16 cellular contexts compared by ENCODE assay signal in genomic region chr15:28456476-28457395, GRCh38.
DNase-seq lines count a peak whose midpoint lies in the region; ATAC-seq and TF ChIP-seq lines count a peak whose summit lies in the region.
"Had no signal": no experiment of that assay in that cellular context is flagged by ENCODE, and none has a peak within 500 bp of the region (broad histone marks: within the 10 kb centered on the region; RNA-seq: fewer than 3 reads in every experiment).

No MANE protein-coding gene starts in this region.

- no peak for TF ChIP-seq POLR2A in spleen (IDR thresholded peaks at IDR 0.05)

- TF ChIP-seq RAD21 in SK-N-SH (IDR thresholded peaks at IDR 0.05; ENCODE audit: low read length), result no peak

- no peak overlapping the region for H3K4me2 ChIP-seq in SK-N-SH

- no peak overlapping the region for H3K9ac ChIP-seq in SK-N-SH

- H3K36me3 Mint-ChIP-seq in WTC11, result no peaks in the 10 kb centered on the region
- H3K36me3 Mint-ChIP-seq in activated T-helper 2 cell treated with anti-CD3 and anti-CD28 coated beads, Interferon-gamma antibody, Interleukin-2, Interleukin-4, amounts not matched to agents 10 μg/mL and 5 μg/mL and 100 μg/mL, durations not matched to agents 14 hours and 24 hours and 36 hours (ENCODE audit: low read depth), result no peaks in the 10 kb centered on the region

- H3K4me3 Mint-ChIP-seq in WTC11, result 0 out of 2 replicates have a peak overlapping the region, but pooled peaks have one; percentile 29
- no peak overlapping the region for H3K4me3 Mint-ChIP-seq in activated T-helper 2 cell treated with anti-CD3 and anti-CD28 coated beads, Interferon-gamma antibody, Interleukin-2, Interleukin-4, amounts not matched to agents 10 μg/mL and 5 μg/mL and 100 μg/mL, durations not matched to agents 14 hours and 24 hours and 36 hours (ENCODE audit: low read depth)
- H3K4me3 Mint-ChIP-seq: CD8-positive, alpha-beta memory T cell; dendritic cell treated with granulocyte-macrophage colony-stimulating factor and Interleukin-4, amounts not matched to agents 40 ng/mL and 50 ng/mL, for 4 days had no signal

- 36% methylated on average over 26 of the region's 30 CpGs for WGBS in SK-N-SH (ENCODE audit: low lambda C conversion rate)
- 81 to 88% (median 87%) methylated on average over 26 to 30 of the region's 30 CpGs for WGBS in spleen, 5 donors

- TF ChIP-seq CTCF in SK-N-SH (IDR thresholded peaks at IDR 0.05) (no peak), WTC11 (IDR thresholded peaks at IDR 0.05) (no peak), spleen (IDR thresholded peaks at IDR 0.05 in 8 of 11, conservative IDR thresholded peaks at IDR 0.05 in 3 of 11) (no peak)

- no peaks in the 10 kb centered on the region for H3F3A ChIP-seq in SK-N-SH (replicated peaks; ENCODE audit: insufficient read depth)

- H3K27me3 ChIP-seq in SK-N-SH (ENCODE audit: insufficient read depth), result peaks cover 22% of the 10 kb centered on the region
- H3K27me3 ChIP-seq in spleen (replicated peaks in 1 of 7), result peaks cover 0 to 40% (median 18%) of the 10 kb centered on the region in 7 donors
- H3K27me3 ChIP-seq: SJSA1 had no signal

- H3K79me2 ChIP-seq in SK-N-SH (ENCODE audit: insufficient read depth), result no peaks in the 10 kb centered on the region

- H3K36me3 ChIP-seq in SK-N-SH (replicated peaks in 1 of 2; ENCODE audit: control insufficient read depth in 1 of 2, insufficient read depth in 2 of 2, low read length in 1 of 2) (no peaks in the 10 kb centered on the region), spleen (no peaks in the 10 kb centered on the region)
- H3K36me3 ChIP-seq: SJSA1, stomach had no signal

- ATAC-seq in SK-N-SH treated with all-trans-retinoic acid at 6 μM for 48 hours (no peak), WTC11 (no peak)

- DNase-seq in SK-N-SH, result peak; percentile 36
- DNase-seq in WTC11 (ENCODE audit: low spot score), result peak; percentile 39
- DNase-seq in islet precursor cell, result peak; percentile 57
- DNase-seq in spleen, result peak; percentile 78
- DNase-seq in kidney glomerular epithelial cell (lab: John Stamatoyannopoulos, UW), result no peak
- DNase-seq in activated T-helper 2 cell treated with anti-CD3 and anti-CD28 coated beads, Interferon-gamma antibody, Interleukin-2, Interleukin-4, amounts not matched to agents 10 μg/mL and 5 μg/mL and 100 μg/mL, durations not matched to agents 14 hours and 24 hours and 36 hours (ENCODE audit: low spot score), result no peak
- DNase-seq in UCSD-AML1 (lab: John Stamatoyannopoulos, UW; ENCODE audit: unreplicated experiment), result no peak
- DNase-seq: GDM1, NCI-H187 treated with DMSO at 0.1 percent for 48 hours, stomach had no signal

- 0 out of 2 replicates have a peak, but pooled peaks cover 3% of the 10 kb centered on the region for H3K4me1 Mint-ChIP-seq in WTC11
- no peaks in the 10 kb centered on the region for H3K4me1 Mint-ChIP-seq in activated T-helper 2 cell treated with anti-CD3 and anti-CD28 coated beads, Interferon-gamma antibody, Interleukin-2, Interleukin-4, amounts not matched to agents 10 μg/mL and 5 μg/mL and 100 μg/mL, durations not matched to agents 14 hours and 24 hours and 36 hours (ENCODE audit: low read depth)

- POLR2A ChIA-PET in SK-N-SH (lab: Yijun Ruan, JAX) (no interaction called here), WTC11 (lab: Charles Lee) (no interaction called here)

- 0 out of 2 replicates have a peak, but pooled peaks cover 5% of the 10 kb centered on the region for H3K9me2 ChIP-seq in SK-N-SH

- no peaks in the 10 kb centered on the region for H4K20me1 ChIP-seq in SK-N-SH (ENCODE audit: insufficient read depth)

- H2AFZ ChIP-seq in SK-N-SH (ENCODE audit: low read depth), result no peak overlapping the region

- H3K27me3 Mint-ChIP-seq in WTC11 (ENCODE audit: low read depth), result peaks cover 17% of the 10 kb centered on the region
- H3K27me3 Mint-ChIP-seq in activated T-helper 2 cell treated with anti-CD3 and anti-CD28 coated beads, Interferon-gamma antibody, Interleukin-2, Interleukin-4, amounts not matched to agents 10 μg/mL and 5 μg/mL and 100 μg/mL, durations not matched to agents 14 hours and 24 hours and 36 hours (ENCODE audit: low read depth), result peaks cover 22% of the 10 kb centered on the region

- H3K9me3 Mint-ChIP-seq in WTC11, result no peaks in the 10 kb centered on the region
- no peaks in the 10 kb centered on the region for H3K9me3 Mint-ChIP-seq in activated T-helper 2 cell treated with anti-CD3 and anti-CD28 coated beads, Interferon-gamma antibody, Interleukin-2, Interleukin-4, amounts not matched to agents 10 μg/mL and 5 μg/mL and 100 μg/mL, durations not matched to agents 14 hours and 24 hours and 36 hours
- H3K9me3 Mint-ChIP-seq: dendritic cell treated with granulocyte-macrophage colony-stimulating factor and Interleukin-4, amounts not matched to agents 40 ng/mL and 50 ng/mL, for 4 days had no signal

- intact Hi-C loops in spleen (cut with DNase I; ENCODE audit: low total_unique reads), result no loop called here
- intact Hi-C loops in activated T-helper 2 cell treated with anti-CD3 and anti-CD28 coated beads, Interferon-gamma antibody, Interleukin-2, Interleukin-4, amounts not matched to agents 10 μg/mL and 5 μg/mL and 100 μg/mL, durations not matched to agents 14 hours and 24 hours and 36 hours (cut with micrococcal nuclease), result no loop called here

- H3K27ac ChIP-seq in SK-N-SH (ENCODE audit: low read depth in 2 of 2, low read length in 1 of 2), result no peak overlapping the region
- no peak overlapping the region for H3K27ac ChIP-seq in spleen
- H3K27ac ChIP-seq: 22Rv1, SJSA1, stomach, VCaP had no signal

- H3K4me1 ChIP-seq in SK-N-SH (ENCODE audit: control insufficient read depth in 1 of 2, insufficient read depth in 2 of 2, low read depth in 1 of 2, low read length in 1 of 2), result peaks cover 0 to 15% of the 10 kb centered on the region in 2 experiments; a peak in 2 of 4 replicates
- no peaks in the 10 kb centered on the region for H3K4me1 ChIP-seq in spleen
- H3K4me1 ChIP-seq: SJSA1 had no signal

- H3K4me3 ChIP-seq in SK-N-SH (ENCODE audit: low read depth in 2 of 2, low read length in 1 of 2), result no peak overlapping the region
- no peak overlapping the region for H3K4me3 ChIP-seq in spleen
- H3K4me3 ChIP-seq: SJSA1, stomach had no signal

- TF ChIP-seq EP300 in SK-N-SH (IDR thresholded peaks at IDR 0.05; ENCODE audit: borderline replicate concordance in 1 of 2, low read depth in 1 of 2, low read length in 1 of 2), result no peak

- no peaks in the 10 kb centered on the region for H3K9me3 ChIP-seq in SK-N-SH
- H3K9me3 ChIP-seq in spleen, result no peaks in the 10 kb centered on the region
- H3K9me3 ChIP-seq: SJSA1 had no signal

- CTCF ChIA-PET in SK-N-SH (lab: Yijun Ruan, JAX) (interaction anchor here (1.1 kb wide), 1 partner anchor 330 kb away, joined by 3 read pairs; no protein-coding TSS in a partner anchor), WTC11 (lab: Charles Lee) (no interaction called here)

- H3K27ac Mint-ChIP-seq in WTC11, result no peak overlapping the region
- no peak overlapping the region for H3K27ac Mint-ChIP-seq in activated T-helper 2 cell treated with anti-CD3 and anti-CD28 coated beads, Interferon-gamma antibody, Interleukin-2, Interleukin-4, amounts not matched to agents 10 μg/mL and 5 μg/mL and 100 μg/mL, durations not matched to agents 14 hours and 24 hours and 36 hours
- H3K27ac Mint-ChIP-seq: dendritic cell treated with granulocyte-macrophage colony-stimulating factor and Interleukin-4, amounts not matched to agents 40 ng/mL and 50 ng/mL, for 4 days had no signal

TF ChIP-seq in SK-N-SH, 30 proteins besides CTCF, POLR2A, EP300 and RAD21 (continues in another document):
- TF ChIP-seq TCF12 (IDR thresholded peaks at IDR 0.05) (no peak), EZH2phosphoT487 (IDR thresholded peaks at IDR 0.05; ENCODE audit: borderline replicate concordance, low read depth) (no peak)
- TF ChIP-seq, protein P1, sequence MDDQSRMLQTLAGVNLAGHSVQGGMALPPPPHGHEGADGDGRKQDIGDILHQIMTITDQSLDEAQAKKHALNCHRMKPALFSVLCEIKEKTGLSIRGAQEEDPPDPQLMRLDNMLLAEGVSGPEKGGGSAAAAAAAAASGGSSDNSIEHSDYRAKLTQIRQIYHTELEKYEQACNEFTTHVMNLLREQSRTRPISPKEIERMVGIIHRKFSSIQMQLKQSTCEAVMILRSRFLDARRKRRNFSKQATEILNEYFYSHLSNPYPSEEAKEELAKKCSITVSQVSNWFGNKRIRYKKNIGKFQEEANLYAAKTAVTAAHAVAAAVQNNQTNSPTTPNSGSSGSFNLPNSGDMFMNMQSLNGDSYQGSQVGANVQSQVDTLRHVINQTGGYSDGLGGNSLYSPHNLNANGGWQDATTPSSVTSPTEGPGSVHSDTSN (IDR thresholded peaks at IDR 0.05), result no peak

TF ChIP-seq in SK-N-SH treated with all-trans-retinoic acid at 6 μM for 48 hours, 23 proteins besides CTCF, POLR2A, EP300 and RAD21 (continues in another document):
- TF ChIP-seq CSDC2 (CRISPR knock-in tag; IDR thresholded peaks at IDR 0.05) (no peak), TCF4 (CRISPR knock-in tag; IDR thresholded peaks at IDR 0.05; ENCODE audit: borderline replicate concordance) (no peak), PPARA (CRISPR knock-in tag; IDR thresholded peaks at IDR 0.05; ENCODE audit: borderline replicate concordance) (no peak), OSR1 (CRISPR knock-in tag; IDR thresholded peaks at IDR 0.05) (no peak)

TF ChIP-seq in WTC11, 78 proteins besides CTCF, POLR2A, EP300 and RAD21 (continues in another document):
- TF ChIP-seq, protein P2, sequence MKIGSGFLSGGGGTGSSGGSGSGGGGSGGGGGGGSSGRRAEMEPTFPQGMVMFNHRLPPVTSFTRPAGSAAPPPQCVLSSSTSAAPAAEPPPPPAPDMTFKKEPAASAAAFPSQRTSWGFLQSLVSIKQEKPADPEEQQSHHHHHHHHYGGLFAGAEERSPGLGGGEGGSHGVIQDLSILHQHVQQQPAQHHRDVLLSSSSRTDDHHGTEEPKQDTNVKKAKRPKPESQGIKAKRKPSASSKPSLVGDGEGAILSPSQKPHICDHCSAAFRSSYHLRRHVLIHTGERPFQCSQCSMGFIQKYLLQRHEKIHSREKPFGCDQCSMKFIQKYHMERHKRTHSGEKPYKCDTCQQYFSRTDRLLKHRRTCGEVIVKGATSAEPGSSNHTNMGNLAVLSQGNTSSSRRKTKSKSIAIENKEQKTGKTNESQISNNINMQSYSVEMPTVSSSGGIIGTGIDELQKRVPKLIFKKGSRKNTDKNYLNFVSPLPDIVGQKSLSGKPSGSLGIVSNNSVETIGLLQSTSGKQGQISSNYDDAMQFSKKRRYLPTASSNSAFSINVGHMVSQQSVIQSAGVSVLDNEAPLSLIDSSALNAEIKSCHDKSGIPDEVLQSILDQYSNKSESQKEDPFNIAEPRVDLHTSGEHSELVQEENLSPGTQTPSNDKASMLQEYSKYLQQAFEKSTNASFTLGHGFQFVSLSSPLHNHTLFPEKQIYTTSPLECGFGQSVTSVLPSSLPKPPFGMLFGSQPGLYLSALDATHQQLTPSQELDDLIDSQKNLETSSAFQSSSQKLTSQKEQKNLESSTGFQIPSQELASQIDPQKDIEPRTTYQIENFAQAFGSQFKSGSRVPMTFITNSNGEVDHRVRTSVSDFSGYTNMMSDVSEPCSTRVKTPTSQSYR (CRISPR knock-in tag; IDR thresholded peaks at IDR 0.05), result no peak

Comparison
In these comparisons a context has a peak if more than half of its experiments do, and no peak if none do; other contexts are left out.
1. DNase-seq: peak in SK-N-SH (single experiment), WTC11 (single experiment), islet precursor cell (single experiment) and spleen (single experiment); none in kidney glomerular epithelial cell (single experiment), activated T-helper 2 cell treated with anti-CD3 and anti-CD28 coated beads, Interferon-gamma antibody, Interleukin-2, Interleukin-4, amounts not matched to agents 10 μg/mL and 5 μg/mL and 100 μg/mL, durations not matched to agents 14 hours and 24 hours and 36 hours (single experiment) and UCSD-AML1 (single experiment).